In the genomic region with DNA sequence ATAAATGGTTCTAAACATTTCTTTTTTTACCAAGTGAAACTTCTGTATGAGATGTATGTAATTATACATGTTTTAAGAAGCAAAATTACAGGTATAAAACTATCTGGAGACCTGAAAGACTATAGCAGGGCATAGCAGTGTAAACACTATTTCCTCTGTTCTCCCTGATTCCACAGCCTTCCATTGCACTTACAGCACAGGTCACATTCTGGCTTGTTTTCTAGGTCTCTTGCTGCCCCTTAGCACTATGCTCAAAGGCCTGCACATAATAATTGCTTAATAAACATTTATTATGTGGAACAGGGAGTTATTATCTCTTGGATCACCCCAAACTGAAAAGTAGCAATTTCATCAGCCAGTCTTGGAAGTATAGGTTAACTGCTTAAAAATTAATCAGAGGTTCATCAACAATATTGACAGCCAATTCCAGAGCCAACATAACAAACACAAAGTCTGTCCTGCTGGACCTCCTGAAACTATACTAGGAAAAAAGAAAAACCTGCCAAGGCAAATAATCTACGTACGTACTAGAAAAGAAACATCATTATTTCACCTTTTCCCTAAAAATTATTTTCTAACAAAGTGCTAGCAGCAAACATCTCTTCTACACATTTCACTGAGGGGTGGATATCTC, we compare ENCODE assay signal across 20 cellular contexts. TPM values are rescaled to one million over a fixed set of nuclear protein-coding genes. Genes with fewer than 3 reads are reported as not detected.
A peak's percentile ranks its signal among the peaks of the same experiment; 100 is the strongest.
DNase-seq lines count a peak whose midpoint lies in the region; FAIRE-seq and TF ChIP-seq lines count a peak whose summit lies in the region.
"Had no signal": no experiment of that assay in that cellular context is flagged by ENCODE, and none has a peak within 500 bp of the region (broad histone marks: within the 10 kb centered on the region; RNA-seq: fewer than 3 reads in every experiment).

No MANE protein-coding gene starts in this region.

- no peak overlapping the region for H3K27ac ChIP-seq in H9 (ENCODE audit: insufficient read length, low read depth, low read length)
- peak overlapping the region; percentile 12 for H3K27ac ChIP-seq in hepatocyte
- H3K27ac ChIP-seq in smooth muscle cell (ENCODE audit: low read depth): no peak overlapping the region

- H3K9me3 ChIP-seq in H9 (ENCODE audit: control insufficient read depth, low read depth, low read length) (no peaks in the 10 kb centered on the region), hepatocyte (ENCODE audit: low read depth) (no peaks in the 10 kb centered on the region), smooth muscle cell (replicated peaks; ENCODE audit: low read depth) (no peaks in the 10 kb centered on the region)
- H3K9me3 ChIP-seq: BE2C, Caco-2 had no signal

- H3K4me2 ChIP-seq in H9 (ENCODE audit: insufficient read depth, insufficient read length, low read length) (no peak overlapping the region), hepatocyte (no peak overlapping the region), smooth muscle cell (no peak overlapping the region)

- H3K27me3 ChIP-seq in H9 (ENCODE audit: insufficient read depth, low read length) (no peaks in the 10 kb centered on the region), hepatocyte (no peaks in the 10 kb centered on the region), smooth muscle cell (ENCODE audit: low read depth) (no peaks in the 10 kb centered on the region)
- H3K27me3 ChIP-seq: BE2C had no signal

- no peak overlapping the region for H3K23ac ChIP-seq in H9 (ENCODE audit: insufficient read length, low read depth, low read length)

- no peak overlapping the region for H4K8ac ChIP-seq in H9 (replicated peaks; ENCODE audit: insufficient read length, low read depth, low read length)

- FAIRE-seq in GM12892 (lab: Jason Lieb, UNC): no peak
- FAIRE-seq: A204.1 had no signal

- H4K20me1 ChIP-seq in H9 (ENCODE audit: control insufficient read depth, insufficient read depth, insufficient read length) (no peaks in the 10 kb centered on the region), hepatocyte (ENCODE audit: insufficient read depth, poor library complexity, severe bottlenecking) (no peaks in the 10 kb centered on the region), smooth muscle cell (ENCODE audit: low read depth) (peaks cover 6% of the 10 kb centered on the region)

- H3K4me3 ChIP-seq in hepatocyte (no peak overlapping the region), smooth muscle cell (no peak overlapping the region)

- H3K14ac ChIP-seq in H9 (ENCODE audit: insufficient read depth, low read length): no peak overlapping the region

- H3K4me1 Mint-ChIP-seq in H9: no peaks in the 10 kb centered on the region
- H3K4me1 Mint-ChIP-seq in brain: peaks cover 16% of the 10 kb centered on the region
- H3K4me1 Mint-ChIP-seq in nephron: no peaks in the 10 kb centered on the region
- H3K4me1 Mint-ChIP-seq in activated naive CD4-positive, alpha-beta T cell treated with anti-CD3 and anti-CD28 coated beads, Interleukin-2, amount 10 ng/mL, durations not matched to agents 7 days and 5 days: no peaks in the 10 kb centered on the region
- H3K4me1 Mint-ChIP-seq: CD4-positive, CD25-positive, alpha-beta regulatory T cell; CD8-positive, alpha-beta memory T cell had no signal

- no peaks in the 10 kb centered on the region for H3K9me3 Mint-ChIP-seq in H9
- no peaks in the 10 kb centered on the region for H3K9me3 Mint-ChIP-seq in brain
- no peaks in the 10 kb centered on the region for H3K9me3 Mint-ChIP-seq in nephron
- H3K9me3 Mint-ChIP-seq in activated naive CD4-positive, alpha-beta T cell treated with anti-CD3 and anti-CD28 coated beads, Interleukin-2, amount 10 ng/mL, durations not matched to agents 7 days and 5 days: no peaks in the 10 kb centered on the region
- H3K9me3 Mint-ChIP-seq: CD8-positive, alpha-beta memory T cell had no signal

- H3K27me3 Mint-ChIP-seq in H9 (ENCODE audit: low read depth) (no peaks in the 10 kb centered on the region), brain (no peaks in the 10 kb centered on the region), nephron (ENCODE audit: low read depth) (no peaks in the 10 kb centered on the region)
- no peaks in the 10 kb centered on the region for H3K27me3 Mint-ChIP-seq in activated naive CD4-positive, alpha-beta T cell treated with anti-CD3 and anti-CD28 coated beads, Interleukin-2, amount 10 ng/mL, durations not matched to agents 7 days and 5 days
- H3K27me3 Mint-ChIP-seq: CD4-positive, CD25-positive, alpha-beta regulatory T cell; CD8-positive, alpha-beta memory T cell had no signal

- no peak for TF ChIP-seq POLR2A in GM12892 (IDR thresholded peaks at IDR 0.05; ENCODE audit: low read depth, low read length)

- H3K27ac Mint-ChIP-seq in H9: peak overlapping the region in 2 of 3 experiments; percentile 28 to 83; a peak in 2 of 7 replicates
- H3K27ac Mint-ChIP-seq in brain: peak overlapping the region in 3 of 5 experiments; percentile 28 to 65 (median 37)
- H3K27ac Mint-ChIP-seq in nephron: peak overlapping the region; percentile 25 to 80 (median 46)
- H3K27ac Mint-ChIP-seq in activated naive CD4-positive, alpha-beta T cell treated with anti-CD3 and anti-CD28 coated beads, Interleukin-2, amount 10 ng/mL, durations not matched to agents 7 days and 5 days: no peak overlapping the region
- H3K27ac Mint-ChIP-seq: CD4-positive, CD25-positive, alpha-beta regulatory T cell had no signal

- H3K79me1 ChIP-seq in H9 (ENCODE audit: insufficient read depth, low read depth, low read length, poor library complexity, severe bottlenecking): no peaks in the 10 kb centered on the region

- H2AK5ac ChIP-seq in H9 (ENCODE audit: insufficient read length, low read length): no peak overlapping the region

- H3K4me1 ChIP-seq in H9 (ENCODE audit: insufficient read depth, low read length) (no peaks in the 10 kb centered on the region), hepatocyte (ENCODE audit: insufficient read depth) (no peaks in the 10 kb centered on the region), smooth muscle cell (ENCODE audit: low read depth) (no peaks in the 10 kb centered on the region)
- H3K4me1 ChIP-seq: BE2C, Caco-2 had no signal

- no peak for DNase-seq in H9
- no peak for DNase-seq in hepatocyte (ENCODE audit: low spot score)
- DNase-seq in GM12892 (ENCODE audit: insufficient read length): no peak
- no peak for DNase-seq in NCI-H345 (lab: John Stamatoyannopoulos, UW)
- no peak for DNase-seq in activated naive CD4-positive, alpha-beta T cell treated with anti-CD3 and anti-CD28 coated beads, Interleukin-2, amount 10 ng/mL, durations not matched to agents 7 days and 5 days
- no peak for DNase-seq in smooth muscle cell (lab: John Stamatoyannopoulos, UW; ENCODE audit: unreplicated experiment)
- DNase-seq: ACHN; BE2C; C1 segment of cervical spinal cord; Caco-2; CD4-positive, CD25-positive, alpha-beta regulatory T cell; CD8-positive, alpha-beta memory T cell; DMS153; DMS79; GDM1; GOT3; H7 had no signal

- no peak overlapping the region for H4K91ac ChIP-seq in H9 (ENCODE audit: insufficient read length, low read depth, low read length)

- no peak overlapping the region for H2BK5ac ChIP-seq in H9 (ENCODE audit: insufficient read length, low read length)

- TF ChIP-seq CTCF in H9 (conservative IDR thresholded peaks at IDR 0.05) (no peak), brain (conservative IDR thresholded peaks at IDR 0.05) (no peak), hepatocyte (IDR thresholded peaks at IDR 0.05; ENCODE audit: poor library complexity) (no peak), nephron (IDR thresholded peaks at IDR 0.05; ENCODE audit: unreplicated experiment in 3 of 3) (no peak), smooth muscle cell (IDR thresholded peaks at IDR 0.05; ENCODE audit: borderline replicate concordance, insufficient read depth, poor library complexity, severe bottlenecking) (no peak)

- H3K9me2 ChIP-seq in hepatocyte (replicated peaks; ENCODE audit: insufficient read depth): no peaks in the 10 kb centered on the region

- H3K9ac ChIP-seq in H9 (ENCODE audit: extremely low read depth, insufficient read length, low read length) (no peak overlapping the region), smooth muscle cell (ENCODE audit: low read depth) (no peak overlapping the region)

- H3K4me3 Mint-ChIP-seq in H9 (no peak overlapping the region), brain (no peak overlapping the region), nephron (no peak overlapping the region)
- H3K4me3 Mint-ChIP-seq in activated naive CD4-positive, alpha-beta T cell treated with anti-CD3 and anti-CD28 coated beads, Interleukin-2, amount 10 ng/mL, durations not matched to agents 7 days and 5 days: no peak overlapping the region
- H3K4me3 Mint-ChIP-seq: CD4-positive, CD25-positive, alpha-beta regulatory T cell; CD8-positive, alpha-beta memory T cell had no signal

- H3K18ac ChIP-seq in H9 (ENCODE audit: insufficient read length, low read depth, low read length): no peak overlapping the region

- no peak overlapping the region for H2BK12ac ChIP-seq in H9 (ENCODE audit: insufficient read length, low read depth, low read length)

- H3K4ac ChIP-seq in H9 (ENCODE audit: low read depth, low read length): no peak overlapping the region

- H3K36me3 Mint-ChIP-seq in H9 (ENCODE audit: insufficient read depth in 1 of 3, low read depth in 3 of 3) (peaks cover 11 to 42% (median 32%) of the 10 kb centered on the region in 3 experiments; a peak in 6 of 7 replicates), brain (peaks cover 56% of the 10 kb centered on the region), nephron (ENCODE audit: low read depth) (peaks cover 39% of the 10 kb centered on the region)
- no peaks in the 10 kb centered on the region for H3K36me3 Mint-ChIP-seq in activated naive CD4-positive, alpha-beta T cell treated with anti-CD3 and anti-CD28 coated beads, Interleukin-2, amount 10 ng/mL, durations not matched to agents 7 days and 5 days
- H3K36me3 Mint-ChIP-seq: CD4-positive, CD25-positive, alpha-beta regulatory T cell had no signal

- H3K79me2 ChIP-seq in H9 (ENCODE audit: insufficient read depth, low read length) (no peaks in the 10 kb centered on the region), hepatocyte (peaks cover 30% of the 10 kb centered on the region), smooth muscle cell (ENCODE audit: low read depth) (no peaks in the 10 kb centered on the region)

- H3K36me3 ChIP-seq in hepatocyte (replicated peaks; ENCODE audit: insufficient read depth, low read depth): no peaks in the 10 kb centered on the region
- H3K36me3 ChIP-seq in smooth muscle cell (ENCODE audit: low read depth): no peaks in the 10 kb centered on the region

- H3K23me2 ChIP-seq in H9 (ENCODE audit: insufficient read length, low read depth, low read length, poor library complexity, severe bottlenecking): no peaks in the 10 kb centered on the region

- no peak overlapping the region for H3T11ph ChIP-seq in H9 (ENCODE audit: low read length)

- CTCF ChIA-PET in activated naive CD4-positive, alpha-beta T cell treated with anti-CD3 and anti-CD28 coated beads, Interleukin-2, amount 10 ng/mL, durations not matched to agents 7 days and 5 days (lab: Charles Lee): no interaction called here

- no peak overlapping the region for H4K5ac ChIP-seq in H9 (ENCODE audit: insufficient read length, low read depth, low read length)

- no peak overlapping the region for H3K56ac ChIP-seq in H9 (ENCODE audit: insufficient read length, low read depth, low read length)

- no peak overlapping the region for H2BK20ac ChIP-seq in H9 (ENCODE audit: low read depth, low read length, poor library complexity, severe bottlenecking)

- WGBS in H9 (ENCODE audit: extremely low coverage, insufficient read length, low lambda C conversion rate): no CpG with 5 or more reads among the region's 2 CpGs
- WGBS in hepatocyte (ENCODE audit: low lambda C conversion rate, missing lambda C conversion rate): 86% methylated on average over 2 of the region's 2 CpGs
- WGBS in smooth muscle cell (ENCODE audit: low lambda C conversion rate): 94% methylated on average over 2 of the region's 2 CpGs

- no peak overlapping the region for H2BK120ac ChIP-seq in H9 (ENCODE audit: low read depth, low read length, poor library complexity, severe bottlenecking)

- H2AFZ ChIP-seq in H9 (ENCODE audit: low read length) (no peak overlapping the region), hepatocyte (no peak overlapping the region), smooth muscle cell (ENCODE audit: low read depth) (no peak overlapping the region)

- H2BK15ac ChIP-seq in H9 (ENCODE audit: low read depth, low read length): no peak overlapping the region

- H3F3A ChIP-seq in smooth muscle cell (ENCODE audit: low read depth): no peaks in the 10 kb centered on the region

RNA-seq across cellular contexts. Expression of a gene that starts 43.2 kb away (rescaled TPM):
- 33.2 and 35.7 TPM in 2 replicates for total RNA-seq in H9 (2021)
- 4.6 TPM for polyA plus RNA-seq in brain (ENCODE audit: insufficient read depth, low read depth, low replicate concordance)
- 51.0 and 55.5 TPM in 2 replicates for total RNA-seq in hepatocyte
- polyA plus RNA-seq in hepatocyte: 21.6 and 22.2 TPM in 2 replicates
- 2.9 TPM for polyA plus RNA-seq in GM12892 (2012; ENCODE audit: missing spikeins)
- total RNA-seq in smooth muscle cell: 13.0 and 14.1 TPM in 2 replicates
- 7.3 and 8.6 TPM in 2 replicates for polyA plus RNA-seq in smooth muscle cell
